11 cellular contexts compared by ENCODE assay signal in the genomic region with DNA sequence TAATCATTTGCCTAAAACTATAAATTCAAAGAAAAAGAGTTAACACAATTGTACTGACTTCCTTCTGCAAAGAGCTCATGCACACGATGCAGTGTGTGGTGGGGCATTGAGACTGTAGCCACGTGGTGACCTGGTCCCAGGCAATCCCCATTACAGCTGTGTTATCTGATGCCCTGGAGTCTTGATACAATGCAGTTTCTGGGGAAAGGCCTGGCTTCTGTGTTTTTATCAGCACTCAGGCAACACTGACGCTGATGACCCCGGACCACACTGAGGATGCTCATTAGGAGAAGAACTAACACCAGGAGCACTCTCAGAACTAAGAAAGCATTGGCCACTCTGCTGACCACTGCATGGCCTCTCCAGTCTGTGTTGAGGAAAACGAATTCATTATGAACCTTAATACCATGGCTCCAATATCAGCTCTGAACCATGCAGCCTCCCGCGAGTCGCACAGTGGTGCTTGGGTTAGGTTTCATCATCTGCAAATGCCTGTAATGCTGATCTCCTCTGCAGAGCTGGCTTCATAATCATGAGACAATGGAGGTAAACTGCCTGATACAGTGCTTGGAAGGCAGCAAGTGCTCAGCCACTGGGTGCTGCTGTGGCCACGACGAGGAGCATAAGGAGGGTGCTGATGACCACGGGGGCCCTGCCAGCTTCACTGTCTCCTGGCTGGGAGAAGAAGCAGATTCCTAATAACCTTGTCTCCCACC.
"Had no signal": no experiment of that assay in that cellular context is flagged by ENCODE, and none has a peak within 500 bp of the region (broad histone marks: within the 10 kb centered on the region; RNA-seq: fewer than 3 reads in every experiment).

No MANE protein-coding gene starts in this region.

- FAIRE-seq: kidney, small intestine had no signal

- H3K36me3 ChIP-seq: right atrium auricular region, thyroid gland had no signal

- H3K27ac ChIP-seq: right atrium auricular region, thyroid gland had no signal

- DNase-seq: activated CD4-positive, CD25-positive, alpha-beta regulatory T cell; activated naive CD4-positive, alpha-beta T cell treated with anti-CD3 and anti-CD28 coated beads, Interleukin-2, amount 50 U/mL, for 16 hours; central memory CD4-positive, alpha-beta T cell; cortex of kidney; effector CD8-positive, alpha-beta T cell; foreskin melanocyte; kidney; small intestine; T-helper 2 cell; thyroid gland had no signal

- H3K4me3 ChIP-seq: right atrium auricular region, thyroid gland had no signal

- H3K27me3 ChIP-seq: right atrium auricular region, thyroid gland had no signal

- H3K9me3 ChIP-seq: right atrium auricular region, thyroid gland had no signal
